13 cellular contexts compared by ENCODE assay signal in the genomic region with DNA sequence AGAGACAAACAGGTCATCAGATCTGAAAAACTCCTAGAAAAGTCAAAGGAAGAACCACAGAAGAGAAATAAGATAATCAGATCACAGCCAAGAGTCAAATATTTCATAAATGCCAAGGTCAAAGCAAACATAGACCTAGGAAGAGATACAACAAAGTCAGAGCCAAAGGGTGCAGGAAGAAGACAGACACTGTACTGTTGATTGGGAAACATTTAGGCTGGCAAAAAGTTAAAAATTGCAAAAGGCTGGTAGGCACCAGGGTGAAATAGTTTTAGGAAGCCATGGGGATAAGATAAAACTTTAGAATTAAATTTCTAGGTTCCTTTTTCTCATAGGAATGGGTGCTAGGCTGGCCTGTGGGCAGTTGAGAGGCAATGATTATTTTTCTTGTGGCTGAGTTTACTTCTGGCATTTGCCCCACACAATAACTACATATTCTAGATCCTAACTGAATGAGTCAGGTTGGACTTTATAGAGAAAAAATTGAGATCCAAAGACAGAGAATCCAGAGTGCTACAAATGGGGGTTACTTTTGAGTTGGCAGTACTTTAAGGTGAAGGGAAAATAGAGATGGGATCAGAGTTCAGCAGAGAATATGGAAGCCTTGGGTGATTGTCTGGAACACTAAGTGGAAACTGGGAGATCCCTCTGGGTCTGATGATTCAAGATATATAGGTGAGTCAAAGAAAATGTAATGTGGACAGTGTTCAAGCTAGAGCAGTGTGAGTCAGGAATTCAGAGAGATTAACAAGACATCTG.
DNase-seq lines count a peak whose midpoint lies in the region; ATAC-seq, FAIRE-seq and TF ChIP-seq lines count a peak whose summit lies in the region.
"Had no signal": no experiment of that assay in that cellular context is flagged by ENCODE, and none has a peak within 500 bp of the region (broad histone marks: within the 10 kb centered on the region; RNA-seq: fewer than 3 reads in every experiment).

No MANE protein-coding gene starts in this region.

- no peaks in the 10 kb centered on the region for H4K20me1 ChIP-seq in mammary epithelial cell (ENCODE audit: insufficient read depth, low read length)

- POLR2A ChIA-PET in A549 (lab: Yijun Ruan, JAX) = no interaction called here

- in situ Hi-C loops in mammary epithelial cell (cut with MboI; ENCODE audit: low sequenced_read_pairs in 2 of 2) = no loop called here

- CTCF ChIA-PET in A549 (lab: Yijun Ruan, JAX) (interaction anchor here (1.2 kb wide), 1 partner anchor 35 kb away, joined by 4 read pairs; no protein-coding TSS in a partner anchor), mammary epithelial cell (lab: Charles Lee; ENCODE audit: low non-redundant PET) (no interaction called here)

- peak overlapping the region; percentile 66 for H2AFZ ChIP-seq in mammary epithelial cell (ENCODE audit: low read depth, low read length)

- H3K27ac ChIP-seq in A549 (peak overlapping the region; percentile 85 to 91), mammary epithelial cell (ENCODE audit: insufficient read depth, low read depth, low read length) (peak overlapping the region; percentile 26), sigmoid colon (peak overlapping the region in 1 of 4 donors; percentile 39), stomach (no peak overlapping the region)
- H3K27ac ChIP-seq: gastroesophageal sphincter, thyroid gland had no signal

- no peak overlapping the region for H3K9ac ChIP-seq in mammary epithelial cell (ENCODE audit: insufficient read depth, low read length)

- dilution Hi-C loops in mammary epithelial cell (cut with HindIII; ENCODE audit: low sequenced_read_pairs) = no loop called here

- DNase-seq in A549 (ENCODE audit: low read depth in 1 of 2, low spot score in 1 of 2) = peak; percentile 38 to 76
- peak; percentile 72 for DNase-seq in LHCN-M2 (ENCODE audit: low read depth)
- DNase-seq in mammary epithelial cell = peak; percentile 82
- DNase-seq in left lobe of liver (ENCODE audit: low spot score) = no peak
- no peak for DNase-seq in sigmoid colon
- DNase-seq in stomach = no peak
- no peak for DNase-seq in activated CD4-positive, alpha-beta T cell treated with anti-CD3 and anti-CD28 coated beads, Interleukin-2, amount 50 U/mL, for 4 hours
- DNase-seq: activated naive CD4-positive, alpha-beta T cell treated with Interleukin-2 at 50 U/mL for 16 hours; cortex of kidney; DMS 273 treated with DMSO at 0.1 percent for 48 hours; thyroid gland had no signal

- ATAC-seq in A549 = peak; percentile 85 to 89
- peak; percentile 73 for ATAC-seq in left lobe of liver
- no peak for ATAC-seq in HG03442 (IDR thresholded peaks at IDR 0.05; ENCODE audit: unreplicated experiment)
- ATAC-seq: gastroesophageal sphincter had no signal

- intact Hi-C loops in mammary epithelial cell (cut with micrococcal nuclease) = no loop called here
- intact Hi-C loops in sigmoid colon (cut with DNase I) = no loop called here
- intact Hi-C loops in stomach (cut with DNase I; ENCODE audit: low total_unique reads) = no loop called here

- TF ChIP-seq POLR2A in A549 (IDR thresholded peaks at IDR 0.05; ENCODE audit: low read length) (no peak), sigmoid colon (IDR thresholded peaks at IDR 0.05) (no peak), stomach (IDR thresholded peaks at IDR 0.05) (no peak)

- no peaks in the 10 kb centered on the region for H3K36me3 ChIP-seq in mammary epithelial cell (ENCODE audit: insufficient read depth, low read length)
- no peaks in the 10 kb centered on the region for H3K36me3 ChIP-seq in sigmoid colon
- no peaks in the 10 kb centered on the region for H3K36me3 ChIP-seq in stomach
- H3K36me3 ChIP-seq: gastroesophageal sphincter, thyroid gland had no signal

- TF ChIP-seq RAD21 in A549 (conservative IDR thresholded peaks at IDR 0.05 in 1 of 2, IDR thresholded peaks at IDR 0.05 in 1 of 2) = peak; percentile 4 to 12; a peak in 1 of 5 replicates

- BruUV-seq in mammary epithelial cell (replicated peaks; lab: Mats Ljungman, UMichigan) = no TSS peak

- H3K27me3 ChIP-seq in mammary epithelial cell (ENCODE audit: insufficient read depth, low read length) (no peaks in the 10 kb centered on the region), sigmoid colon (no peaks in the 10 kb centered on the region), stomach (no peaks in the 10 kb centered on the region)
- H3K27me3 ChIP-seq: gastroesophageal sphincter, thyroid gland had no signal

- no peaks in the 10 kb centered on the region for H3K79me2 ChIP-seq in mammary epithelial cell (ENCODE audit: insufficient read depth, low read length)

- H3K4me3 ChIP-seq in A549 = no peak overlapping the region
- H3K4me3 ChIP-seq in mammary epithelial cell (replicated peaks in 1 of 3; ENCODE audit: insufficient read depth in 1 of 3, low read depth in 2 of 3, low read length in 3 of 3) = no peak overlapping the region
- H3K4me3 ChIP-seq in sigmoid colon = no peak overlapping the region
- H3K4me3 ChIP-seq in stomach = no peak overlapping the region
- H3K4me3 ChIP-seq: gastroesophageal sphincter, thyroid gland had no signal

- FAIRE-seq in A549 (lab: Jason Lieb, UNC) = peak; percentile 7

- H3K4me1 ChIP-seq in A549 (peaks cover 64% of the 10 kb centered on the region), mammary epithelial cell (ENCODE audit: insufficient read depth, low read length) (peaks cover 16% of the 10 kb centered on the region), sigmoid colon (peaks cover 0 to 7% (median 0%) of the 10 kb centered on the region in 4 donors), stomach (no peaks in the 10 kb centered on the region)
- H3K4me1 ChIP-seq: gastroesophageal sphincter, thyroid gland had no signal

- H3K9me3 ChIP-seq in A549 (peaks cover 41% of the 10 kb centered on the region), mammary epithelial cell (replicated peaks; ENCODE audit: insufficient read depth, low read length) (no peaks in the 10 kb centered on the region), sigmoid colon (peaks cover 0 to 2% (median 0%) of the 10 kb centered on the region in 4 donors), stomach (no peaks in the 10 kb centered on the region)
- H3K9me3 ChIP-seq: gastroesophageal sphincter, thyroid gland had no signal

- H3K4me2 ChIP-seq in A549 = peak overlapping the region; percentile 65
- peak overlapping the region; percentile 27 for H3K4me2 ChIP-seq in mammary epithelial cell (ENCODE audit: insufficient read depth, low read depth, low read length)

- TF ChIP-seq CTCF in A549 (IDR thresholded peaks at IDR 0.05) = no peak
- TF ChIP-seq CTCF in mammary epithelial cell (conservative IDR thresholded peaks at IDR 0.05 in 1 of 2, IDR thresholded peaks at IDR 0.05 in 1 of 2; ENCODE audit: extremely low read depth in 1 of 2, insufficient read depth in 1 of 2, low read depth in 1 of 2, low read length in 2 of 2) = no peak
- TF ChIP-seq CTCF in sigmoid colon (IDR thresholded peaks at IDR 0.05) = no peak
- TF ChIP-seq CTCF in stomach (IDR thresholded peaks at IDR 0.05) = no peak

- TF ChIP-seq EP300 in A549 (IDR thresholded peaks at IDR 0.05) (peak; percentile 19 to 73; a peak in 3 of 5 replicates), sigmoid colon (IDR thresholded peaks at IDR 0.05) (no peak), stomach (IDR thresholded peaks at IDR 0.05) (no peak)

TF ChIP-seq in A549, 52 proteins besides CTCF, POLR2A, EP300 and RAD21:
- TF ChIP-seq RFX5 (IDR thresholded peaks at IDR 0.05) (no peak), JUNB (IDR thresholded peaks at IDR 0.05) (peak; percentile 58; the same call in 1 of the 2 replicates), GATA3 (IDR thresholded peaks at IDR 0.05; ENCODE audit: borderline replicate concordance) (peak; percentile 41; the same call in 1 of the 2 replicates), TFCP2L1 (CRISPR knock-in tag; IDR thresholded peaks at IDR 0.05) (no peak), NFE2L2 (conservative IDR thresholded peaks at IDR 0.05; ENCODE audit: low read length) (no peak), FOSL2 (IDR thresholded peaks at IDR 0.05) (peak; percentile 68; the same call in 1 of the 2 replicates), FOSL2 (CRISPR knock-in tag; IDR thresholded peaks at IDR 0.05) (peak; percentile 84), CEBPB (IDR thresholded peaks at IDR 0.05) (peak in 1 of 2 experiments; percentile 33; a peak in 1 of 4 replicates), JUN (IDR thresholded peaks at IDR 0.05) (peak; percentile 38 to 66; a peak in 4 of 5 replicates)
- TF ChIP-seq, protein P1, sequence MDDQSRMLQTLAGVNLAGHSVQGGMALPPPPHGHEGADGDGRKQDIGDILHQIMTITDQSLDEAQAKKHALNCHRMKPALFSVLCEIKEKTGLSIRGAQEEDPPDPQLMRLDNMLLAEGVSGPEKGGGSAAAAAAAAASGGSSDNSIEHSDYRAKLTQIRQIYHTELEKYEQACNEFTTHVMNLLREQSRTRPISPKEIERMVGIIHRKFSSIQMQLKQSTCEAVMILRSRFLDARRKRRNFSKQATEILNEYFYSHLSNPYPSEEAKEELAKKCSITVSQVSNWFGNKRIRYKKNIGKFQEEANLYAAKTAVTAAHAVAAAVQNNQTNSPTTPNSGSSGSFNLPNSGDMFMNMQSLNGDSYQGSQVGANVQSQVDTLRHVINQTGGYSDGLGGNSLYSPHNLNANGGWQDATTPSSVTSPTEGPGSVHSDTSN (IDR thresholded peaks at IDR 0.05) = no peak

Comparison
In these comparisons a context has a peak if more than half of its experiments do, and no peak if none do; other contexts are left out.
1. DNase-seq: peak in A549 (2 of 2), LHCN-M2 (single experiment) and mammary epithelial cell (single experiment); none in left lobe of liver (single experiment), sigmoid colon (single experiment), stomach (single experiment) and activated CD4-positive, alpha-beta T cell treated with anti-CD3 and anti-CD28 coated beads, Interleukin-2, amount 50 U/mL, for 4 hours (0 of 2).
2. H3K27ac ChIP-seq: peak in A549 (2 of 2) and mammary epithelial cell (single experiment); none in stomach (0 of 5).